Comparison of ENCODE assay signal across 8 cellular contexts in genomic region chr22:38177926-38178604, GRCh38. TPM values are rescaled to one million over a fixed set of nuclear protein-coding genes. Genes with fewer than 3 reads are reported as not detected.
DNase-seq lines count a peak whose midpoint lies in the region; ATAC-seq and TF ChIP-seq lines count a peak whose summit lies in the region.

No MANE protein-coding gene starts in this region.

- H3K27ac ChIP-seq in colonic mucosa (peak overlapping the region; percentile 79), urinary bladder (ENCODE audit: low read depth) (peak overlapping the region; percentile 77)

- no peak for TF ChIP-seq CTCF in colonic mucosa (IDR thresholded peaks at IDR 0.05)

- peak; percentile 90 for DNase-seq in ELF-1 (ENCODE audit: low read depth, low spot score)
- peak; percentile 44 for DNase-seq in NCI-H2196 (lab: John Stamatoyannopoulos, UW; ENCODE audit: unreplicated experiment)
- peak; percentile 67 for DNase-seq in colonic mucosa
- DNase-seq in lung microvascular endothelial cell (ENCODE audit: low read depth in 2 of 2), result peak; percentile 92 to 94
- DNase-seq in activated CD4-positive, alpha-beta T cell treated with anti-CD3 and anti-CD28 coated beads for 48 hours, result no peak
- no peak for DNase-seq in NCI-H1048 (lab: John Stamatoyannopoulos, UW)

- no peak for ATAC-seq in GM18909 (IDR thresholded peaks at IDR 0.05; ENCODE audit: poor library complexity, unreplicated experiment)

- intact Hi-C loops in colonic mucosa (cut with DNase I), result no loop called here

- H3K27me3 ChIP-seq in colonic mucosa, result no peaks in the 10 kb centered on the region

- H3K4me1 ChIP-seq in colonic mucosa (peaks cover 6% of the 10 kb centered on the region), urinary bladder (ENCODE audit: insufficient read depth) (no peaks in the 10 kb centered on the region)

- 43% methylated on average over 15 of the region's 15 CpGs for WGBS in urinary bladder

- H3K4me3 ChIP-seq in colonic mucosa (no peak overlapping the region), urinary bladder (ENCODE audit: low read depth, low read length) (no peak overlapping the region)

- H3K9me3 ChIP-seq in colonic mucosa, result no peaks in the 10 kb centered on the region

- no peaks in the 10 kb centered on the region for H3K36me3 ChIP-seq in colonic mucosa
- no peaks in the 10 kb centered on the region for H3K36me3 ChIP-seq in urinary bladder (ENCODE audit: insufficient read depth)

- H3K9ac ChIP-seq in colonic mucosa (ENCODE audit: low read depth in 2 of 2, low read length in 2 of 2), result peak overlapping the region; percentile 24 to 73

RNA-seq across cellular contexts. Expression of gene PLA2G6, which starts 3.6 kb away (rescaled TPM):
- total RNA-seq in colonic mucosa (10 to 100 TPM; 24.1 to 38.5 TPM), lung microvascular endothelial cell (1.3 and 4.8 TPM in 2 replicates), urinary bladder (21.2 TPM)
- 21.1 TPM for polyA plus RNA-seq in urinary bladder

RNA-seq across cellular contexts. Expression of gene MAFF, which starts 23.7 kb away (rescaled TPM):
- total RNA-seq in colonic mucosa (10 to 100 TPM in 1 of 2 donors, 1 to 10 TPM in 1; 5.2 to 41.7 TPM), lung microvascular endothelial cell (41.0 and 262 TPM in 2 replicates), urinary bladder (8.4 TPM)
- 32.4 TPM for polyA plus RNA-seq in urinary bladder

Comparison
In these comparisons a context has a peak if more than half of its experiments do, and no peak if none do; other contexts are left out.
1. DNase-seq: peak in ELF-1 (single experiment), NCI-H2196 (single experiment), colonic mucosa (single experiment) and lung microvascular endothelial cell (2 of 2); none in activated CD4-positive, alpha-beta T cell treated with anti-CD3 and anti-CD28 coated beads for 48 hours (single experiment) and NCI-H1048 (single experiment).